ENCODE assay signal across 11 cellular contexts in genomic region chr3:43906847-43907507, GRCh38.
A peak's percentile ranks its signal among the peaks of the same experiment; 100 is the strongest.
DNase-seq lines count a peak whose midpoint lies in the region; ATAC-seq and TF ChIP-seq lines count a peak whose summit lies in the region.
"Had no signal": no experiment of that assay in that cellular context is flagged by ENCODE, and none has a peak within 500 bp of the region (broad histone marks: within the 10 kb centered on the region; RNA-seq: fewer than 3 reads in every experiment).

No MANE protein-coding gene starts in this region.

- WGBS in gastroesophageal sphincter (ENCODE audit: low coverage in 1 of 2), 2 donors = 91% methylated on average over 3 of the region's 8 CpGs; no CpG with 5 or more reads in 1 of the 2 donors

- TF ChIP-seq CTCF in gastroesophageal sphincter (IDR thresholded peaks at IDR 0.05) = no peak
- no peak for TF ChIP-seq CTCF in type B pancreatic cell (conservative IDR thresholded peaks at IDR 0.05)

- H3K4me3 Mint-ChIP-seq in dendritic cell treated with granulocyte-macrophage colony-stimulating factor and Interleukin-4, amounts not matched to agents 40 ng/mL and 50 ng/mL, for 4 days = no peak overlapping the region
- H3K4me3 Mint-ChIP-seq in type B pancreatic cell = no peak overlapping the region
- H3K4me3 Mint-ChIP-seq: activated naive CD8-positive, alpha-beta T cell treated with anti-CD3 and anti-CD28 coated beads, Interleukin-2, amount 10 ng/mL, durations not matched to agents 7 days and 5 days; CD8-positive, alpha-beta memory T cell had no signal

- peaks cover 4% of the 10 kb centered on the region for H3K27me3 Mint-ChIP-seq in dendritic cell treated with granulocyte-macrophage colony-stimulating factor and Interleukin-4, amounts not matched to agents 40 ng/mL and 50 ng/mL, for 4 days
- peaks cover 23% of the 10 kb centered on the region for H3K27me3 Mint-ChIP-seq in type B pancreatic cell

- no peak overlapping the region for H3K4me3 ChIP-seq in gastroesophageal sphincter

- H3K9me3 ChIP-seq in gastroesophageal sphincter = no peaks in the 10 kb centered on the region

- H3K36me3 Mint-ChIP-seq in dendritic cell treated with granulocyte-macrophage colony-stimulating factor and Interleukin-4, amounts not matched to agents 40 ng/mL and 50 ng/mL, for 4 days (ENCODE audit: low read depth) = no peaks in the 10 kb centered on the region
- H3K36me3 Mint-ChIP-seq in type B pancreatic cell = no peaks in the 10 kb centered on the region
- H3K36me3 Mint-ChIP-seq: activated naive CD8-positive, alpha-beta T cell treated with anti-CD3 and anti-CD28 coated beads, Interleukin-2, amount 10 ng/mL, durations not matched to agents 7 days and 5 days; CD8-positive, alpha-beta memory T cell had no signal

- ATAC-seq in GM18867 (IDR thresholded peaks at IDR 0.05; ENCODE audit: unreplicated experiment) (peak; percentile 14), GM21515 (IDR thresholded peaks at IDR 0.05; ENCODE audit: unreplicated experiment) (peak; percentile 35), HG03097 (IDR thresholded peaks at IDR 0.05; ENCODE audit: low FRiP score, unreplicated experiment) (peak; percentile 34), gastroesophageal sphincter (no peak)
- ATAC-seq: stimulated activated naive CD8-positive, alpha-beta T cell treated with anti-CD3 and anti-CD28 coated beads, Interleukin-15, Interleukin-2, amounts not matched to agents 100 U/mL and 50 U/mL, for 24 hours had no signal

- no peaks in the 10 kb centered on the region for H3K9me3 Mint-ChIP-seq in dendritic cell treated with granulocyte-macrophage colony-stimulating factor and Interleukin-4, amounts not matched to agents 40 ng/mL and 50 ng/mL, for 4 days
- H3K9me3 Mint-ChIP-seq in type B pancreatic cell = no peaks in the 10 kb centered on the region
- H3K9me3 Mint-ChIP-seq: activated naive CD8-positive, alpha-beta T cell treated with anti-CD3 and anti-CD28 coated beads, Interleukin-2, amount 10 ng/mL, durations not matched to agents 7 days and 5 days; CD8-positive, alpha-beta memory T cell had no signal

- intact Hi-C loops in dendritic cell treated with granulocyte-macrophage colony-stimulating factor and Interleukin-4, amounts not matched to agents 40 ng/mL and 50 ng/mL, for 4 days (cut with micrococcal nuclease) = no loop called here

- DNase-seq in NCI-H128 (lab: John Stamatoyannopoulos, UW; ENCODE audit: unreplicated experiment) (no peak), type B pancreatic cell (ENCODE audit: extremely low spot score, unreplicated experiment) (no peak), EL (no peak)
- DNase-seq: activated naive CD8-positive, alpha-beta T cell treated with anti-CD3 and anti-CD28 coated beads, Interleukin-2, amount 10 ng/mL, durations not matched to agents 7 days and 5 days; CD8-positive, alpha-beta memory T cell; stimulated activated naive CD8-positive, alpha-beta T cell treated with anti-CD3 and anti-CD28 coated beads, Interleukin-15, Interleukin-2, amounts not matched to agents 100 U/mL and 50 U/mL, for 24 hours had no signal

- no peak overlapping the region for H3K27ac ChIP-seq in gastroesophageal sphincter

- no peaks in the 10 kb centered on the region for H3K36me3 ChIP-seq in gastroesophageal sphincter

- no peaks in the 10 kb centered on the region for H3K27me3 ChIP-seq in gastroesophageal sphincter

- peak overlapping the region; percentile 58 for H3K27ac Mint-ChIP-seq in dendritic cell treated with granulocyte-macrophage colony-stimulating factor and Interleukin-4, amounts not matched to agents 40 ng/mL and 50 ng/mL, for 4 days
- H3K27ac Mint-ChIP-seq in type B pancreatic cell = no peak overlapping the region
- H3K27ac Mint-ChIP-seq: activated naive CD8-positive, alpha-beta T cell treated with anti-CD3 and anti-CD28 coated beads, Interleukin-2, amount 10 ng/mL, durations not matched to agents 7 days and 5 days; CD8-positive, alpha-beta memory T cell had no signal

- no peak for TF ChIP-seq EP300 in gastroesophageal sphincter (IDR thresholded peaks at IDR 0.05)

- no peaks in the 10 kb centered on the region for H3K4me1 ChIP-seq in gastroesophageal sphincter

- TF ChIP-seq POLR2A in gastroesophageal sphincter (IDR thresholded peaks at IDR 0.05) = no peak

- peaks cover 35% of the 10 kb centered on the region for H3K4me1 Mint-ChIP-seq in dendritic cell treated with granulocyte-macrophage colony-stimulating factor and Interleukin-4, amounts not matched to agents 40 ng/mL and 50 ng/mL, for 4 days (ENCODE audit: low read depth)
- H3K4me1 Mint-ChIP-seq in type B pancreatic cell (ENCODE audit: unreplicated experiment) = no peaks in the 10 kb centered on the region
- H3K4me1 Mint-ChIP-seq: activated naive CD8-positive, alpha-beta T cell treated with anti-CD3 and anti-CD28 coated beads, Interleukin-2, amount 10 ng/mL, durations not matched to agents 7 days and 5 days; CD8-positive, alpha-beta memory T cell had no signal
